18 cellular contexts compared by ENCODE assay signal in genomic region chr16:9934723-9935508, GRCh38.
A peak's percentile ranks its signal among the peaks of the same experiment; 100 is the strongest.
DNase-seq lines count a peak whose midpoint lies in the region; ATAC-seq and TF ChIP-seq lines count a peak whose summit lies in the region.
"Had no signal": no experiment of that assay in that cellular context is flagged by ENCODE, and none has a peak within 500 bp of the region (broad histone marks: within the 10 kb centered on the region; RNA-seq: fewer than 3 reads in every experiment).

No MANE protein-coding gene starts in this region.

- WGBS in adrenal gland, 4 donors = 45 to 55% (median 53%) methylated on average over 8 of the region's 8 CpGs
- 59 to 75% (median 70%) methylated on average over 8 of the region's 8 CpGs for WGBS in heart left ventricle, 4 donors

- no peaks in the 10 kb centered on the region for H3K27me3 ChIP-seq in adrenal gland
- H3K27me3 ChIP-seq in heart left ventricle = no peaks in the 10 kb centered on the region

- H3K4me3 ChIP-seq in adrenal gland = no peak overlapping the region
- no peak overlapping the region for H3K4me3 ChIP-seq in heart left ventricle

- H3K36me3 ChIP-seq in adrenal gland (replicated peaks in 1 of 2) = no peaks in the 10 kb centered on the region
- H3K36me3 ChIP-seq in heart left ventricle = no peaks in the 10 kb centered on the region

- TF ChIP-seq EP300 in Ishikawa (IDR thresholded peaks at IDR 0.05; ENCODE audit: borderline replicate concordance) = no peak

- DNase-seq in adrenal gland (peak in 5 of 7 donors; percentile 2 to 22 (median 13)), heart left ventricle (peak; percentile 34 to 61 (median 41)), posterior vena cava (ENCODE audit: low spot score) (peak; percentile 88), OCI-M2 (lab: John Stamatoyannopoulos, UW; ENCODE audit: unreplicated experiment) (no peak)
- DNase-seq in activated CD4-positive, CD25-positive, alpha-beta regulatory T cell treated with anti-CD3 and anti-CD28 coated beads, Interleukin-2, amount 50 U/mL, for 72 hours = no peak
- no peak for DNase-seq in activated naive CD4-positive, alpha-beta T cell treated with anti-CD3 and anti-CD28 coated beads, Interleukin-2, amount 10 ng/mL, durations not matched to agents 7 days and 5 days
- DNase-seq in activated CD4-positive, alpha-beta T cell treated with anti-CD3 and anti-CD28 coated beads for 4 hours = no peak
- DNase-seq: Calu3; CD4-positive, alpha-beta memory T cell; DMS53; H7; NCI-H1048; NCI-H146; NCI-H2081; NCI-H510A treated with DMSO at 0.1 percent for 48 hours had no signal

- H3K9me3 ChIP-seq in adrenal gland (replicated peaks in 1 of 3) (no peaks in the 10 kb centered on the region), heart left ventricle (no peaks in the 10 kb centered on the region)

- TF ChIP-seq POLR2A in adrenal gland (IDR thresholded peaks at IDR 0.05) (no peak), heart left ventricle (IDR thresholded peaks at IDR 0.05) (no peak)

- H3K36me3 Mint-ChIP-seq in activated naive CD4-positive, alpha-beta T cell treated with anti-CD3 and anti-CD28 coated beads, Interleukin-2, amount 10 ng/mL, durations not matched to agents 7 days and 5 days = no peaks in the 10 kb centered on the region
- H3K36me3 Mint-ChIP-seq: CD4-positive, alpha-beta memory T cell; IgD-negative memory B cell had no signal

- CTCF ChIA-PET in activated naive CD4-positive, alpha-beta T cell treated with anti-CD3 and anti-CD28 coated beads, Interleukin-2, amount 10 ng/mL, durations not matched to agents 7 days and 5 days (lab: Charles Lee) = no interaction called here

- TF ChIP-seq RAD21 in Ishikawa (IDR thresholded peaks at IDR 0.05; ENCODE audit: low read depth) = no peak

- H3K27ac ChIP-seq in adrenal gland (no peak overlapping the region), heart left ventricle (peak overlapping the region in 1 of 12 donors; percentile 36)

- TF ChIP-seq CTCF in adrenal gland (IDR thresholded peaks at IDR 0.05) (no peak), heart left ventricle (IDR thresholded peaks at IDR 0.05) (no peak)

- H3K4me1 Mint-ChIP-seq in activated naive CD4-positive, alpha-beta T cell treated with anti-CD3 and anti-CD28 coated beads, Interleukin-2, amount 10 ng/mL, durations not matched to agents 7 days and 5 days = no peaks in the 10 kb centered on the region
- H3K4me1 Mint-ChIP-seq: B cell; CD4-positive, alpha-beta memory T cell; IgD-negative memory B cell had no signal

- no peak overlapping the region for H3K4me3 Mint-ChIP-seq in activated naive CD4-positive, alpha-beta T cell treated with anti-CD3 and anti-CD28 coated beads, Interleukin-2, amount 10 ng/mL, durations not matched to agents 7 days and 5 days
- H3K4me3 Mint-ChIP-seq: B cell; CD4-positive, alpha-beta memory T cell; IgD-negative memory B cell had no signal

- H3K27ac Mint-ChIP-seq in activated naive CD4-positive, alpha-beta T cell treated with anti-CD3 and anti-CD28 coated beads, Interleukin-2, amount 10 ng/mL, durations not matched to agents 7 days and 5 days = no peak overlapping the region
- H3K27ac Mint-ChIP-seq: B cell; CD4-positive, alpha-beta memory T cell; IgD-negative memory B cell had no signal

- H3K4me1 ChIP-seq in adrenal gland (replicated peaks in 1 of 2) = no peaks in the 10 kb centered on the region
- H3K4me1 ChIP-seq in heart left ventricle = peaks cover 0 to 19% (median 6%) of the 10 kb centered on the region in 12 donors

- intact Hi-C loops in adrenal gland (cut with DNase I) = no loop called here
- intact Hi-C loops in heart left ventricle (cut with DNase I) = no loop called here
- intact Hi-C loops in posterior vena cava (cut with DNase I) = no loop called here

- H3K9me3 Mint-ChIP-seq in activated naive CD4-positive, alpha-beta T cell treated with anti-CD3 and anti-CD28 coated beads, Interleukin-2, amount 10 ng/mL, durations not matched to agents 7 days and 5 days = peaks cover 3% of the 10 kb centered on the region

- peak in 3 of 4 donors; percentile 42 to 70 (median 59) for ATAC-seq in heart left ventricle

- H3K27me3 Mint-ChIP-seq in activated naive CD4-positive, alpha-beta T cell treated with anti-CD3 and anti-CD28 coated beads, Interleukin-2, amount 10 ng/mL, durations not matched to agents 7 days and 5 days = no peaks in the 10 kb centered on the region

TF ChIP-seq in Ishikawa, 13 proteins besides CTCF, POLR2A, EP300 and RAD21:
- TF ChIP-seq FOXM1 (IDR thresholded peaks at IDR 0.05; ENCODE audit: borderline replicate concordance, low read depth) (no peak), MAX (IDR thresholded peaks at IDR 0.05) (no peak), CEBPB (IDR thresholded peaks at IDR 0.05) (peak; percentile 61; the same call in 1 of the 2 replicates), USF1 (IDR thresholded peaks at IDR 0.05) (no peak), REST (IDR thresholded peaks at IDR 0.05; ENCODE audit: low read depth) (no peak), EGR1 (IDR thresholded peaks at IDR 0.05) (no peak), TAF1 (IDR thresholded peaks at IDR 0.05; ENCODE audit: low read depth) (no peak), NFIC (IDR thresholded peaks at IDR 0.05) (no peak), TCF12 (IDR thresholded peaks at IDR 0.05; ENCODE audit: low read depth) (no peak)

Comparison
In these comparisons a context has a peak if more than half of its experiments do, and no peak if none do; other contexts are left out.
1. DNase-seq: peak in adrenal gland (5 of 7), heart left ventricle (5 of 5) and posterior vena cava (single experiment); none in OCI-M2 (single experiment), activated CD4-positive, CD25-positive, alpha-beta regulatory T cell treated with anti-CD3 and anti-CD28 coated beads, Interleukin-2, amount 50 U/mL, for 72 hours (single experiment), activated naive CD4-positive, alpha-beta T cell treated with anti-CD3 and anti-CD28 coated beads, Interleukin-2, amount 10 ng/mL, durations not matched to agents 7 days and 5 days (single experiment) and activated CD4-positive, alpha-beta T cell treated with anti-CD3 and anti-CD28 coated beads for 4 hours (0 of 2).